Comparison of ENCODE assay signal across 16 cellular contexts in genomic region chr13:37481005-37481857, GRCh38.
DNase-seq lines count a peak whose midpoint lies in the region; ATAC-seq and TF ChIP-seq lines count a peak whose summit lies in the region.
"Had no signal": no experiment of that assay in that cellular context is flagged by ENCODE, and none has a peak within 500 bp of the region (broad histone marks: within the 10 kb centered on the region; RNA-seq: fewer than 3 reads in every experiment).

No MANE protein-coding gene starts in this region.

- H3K36me3 ChIP-seq in HEK293 (ENCODE audit: control insufficient read depth in 2 of 2, insufficient read depth in 1 of 2, low read length in 2 of 2) (no peaks in the 10 kb centered on the region), A673 (ENCODE audit: insufficient read depth, low read length, poor library complexity, severe bottlenecking) (no peaks in the 10 kb centered on the region)
- H3K36me3 ChIP-seq: adrenal gland, heart right ventricle, vagina had no signal

- POLR2A ChIA-PET in HEK293 (lab: Yijun Ruan, JAX) (no interaction called here), A673 (lab: Charles Lee; ENCODE audit: low non-redundant PET) (no interaction called here)

- TF ChIP-seq CTCF in HEK293 (tag by site-specific recombination; IDR thresholded peaks at IDR 0.05) (no peak), A673 (conservative IDR thresholded peaks at IDR 0.05; ENCODE audit: low read depth, low read length) (no peak)

- intact Hi-C loops in A673 (cut with micrococcal nuclease; ENCODE audit: unreplicated experiment): no loop called here

- no peaks in the 10 kb centered on the region for H3K9me3 ChIP-seq in HEK293 (ENCODE audit: control insufficient read depth, insufficient read depth, low read depth, low read length)
- no peaks in the 10 kb centered on the region for H3K9me3 ChIP-seq in A673 (ENCODE audit: low read depth, low read length, poor library complexity, severe bottlenecking)
- H3K9me3 ChIP-seq: adrenal gland, heart right ventricle, vagina had no signal

- H3K27me3 ChIP-seq in A673 (replicated peaks; ENCODE audit: insufficient read depth, low read depth, low read length, poor library complexity): no peaks in the 10 kb centered on the region
- H3K27me3 ChIP-seq: adrenal gland, heart right ventricle, vagina had no signal

- ATAC-seq in stimulated activated naive CD8-positive, alpha-beta T cell treated with anti-CD3 and anti-CD28 coated beads, Interleukin-15, Interleukin-2, amounts not matched to agents 100 U/mL and 50 U/mL, for 24 hours: no peak
- ATAC-seq: activated CD4-positive, CD25-positive, alpha-beta regulatory T cell treated with anti-CD3 and anti-CD28 coated beads, Interleukin-2, amount 50 U/mL, for 24 hours had no signal

- H3K4me3 ChIP-seq in HEK293 (ENCODE audit: low read depth, low read length) (no peak overlapping the region), A673 (ENCODE audit: low read depth, low read length, poor library complexity, severe bottlenecking) (no peak overlapping the region)
- H3K4me3 ChIP-seq: adrenal gland, heart right ventricle, SK-N-MC, vagina had no signal

- CTCF ChIA-PET in HEK293 (lab: Yijun Ruan, JAX) (interaction anchor here (0.6 kb wide), 1 partner anchor 122 kb away, joined by 4 read pairs; no protein-coding TSS in a partner anchor), A673 (lab: Charles Lee) (no interaction called here)

- DNase-seq in A172 (ENCODE audit: low spot score) (peak; percentile 25), NCI-H748 (lab: John Stamatoyannopoulos, UW; ENCODE audit: unreplicated experiment) (peak; percentile 90), fibroblast of peridontal ligament (ENCODE audit: extremely low read depth) (peak; percentile 51), A673 (ENCODE audit: low spot score) (no peak), pons (ENCODE audit: low spot score) (no peak), GM03348 (ENCODE audit: low spot score) (no peak)
- no peak for DNase-seq in stimulated activated naive CD8-positive, alpha-beta T cell treated with anti-CD3 and anti-CD28 coated beads, Interleukin-15, Interleukin-2, amounts not matched to agents 100 U/mL and 50 U/mL, for 24 hours
- DNase-seq: activated T-cell treated with anti-CD3 and anti-CD28 coated beads, Interleukin-2, amount 50 U/mL, for 24 hours; adrenal gland; GDM1; heart right ventricle; nucleus accumbens had no signal

- H3K27ac ChIP-seq in HEK293 (ENCODE audit: extremely low read depth, low read depth, low read length) (no peak overlapping the region), A673 (ENCODE audit: low read depth, low read length, poor library complexity, severe bottlenecking) (no peak overlapping the region)
- H3K27ac ChIP-seq: adrenal gland, heart right ventricle, SK-N-MC, vagina had no signal

- H3K4me1 ChIP-seq in HEK293 (ENCODE audit: control insufficient read depth, insufficient read depth, low read length) (no peaks in the 10 kb centered on the region; the same call in 1 of the 2 replicates), A673 (ENCODE audit: insufficient read depth, low read length, poor library complexity, severe bottlenecking) (peaks cover 5% of the 10 kb centered on the region)
- H3K4me1 ChIP-seq: adrenal gland had no signal

- no TSS peak for BruUV-seq in A673 (replicated peaks; lab: Mats Ljungman, UMichigan)

TF ChIP-seq in HEK293, 187 proteins besides CTCF, POLR2A, EP300 and RAD21:
- TF ChIP-seq ZBTB17 (tag by site-specific recombination; IDR thresholded peaks at IDR 0.05): peak; percentile 75
- TF ChIP-seq ZBTB8A (tag by site-specific recombination; IDR thresholded peaks at IDR 0.05): no peak

Comparison
In these comparisons a context has a peak if more than half of its experiments do, and no peak if none do; other contexts are left out.
1. DNase-seq: peak in A172 (single experiment), NCI-H748 (single experiment) and fibroblast of peridontal ligament (single experiment); none in A673 (single experiment), pons (single experiment), GM03348 (single experiment) and stimulated activated naive CD8-positive, alpha-beta T cell treated with anti-CD3 and anti-CD28 coated beads, Interleukin-15, Interleukin-2, amounts not matched to agents 100 U/mL and 50 U/mL, for 24 hours (single experiment).